20 cellular contexts compared by ENCODE assay signal in genomic region chr4:14237911-14238310, GRCh38.
"Had no signal": no experiment of that assay in that cellular context is flagged by ENCODE, and none has a peak within 500 bp of the region (broad histone marks: within the 10 kb centered on the region; RNA-seq: fewer than 3 reads in every experiment).

No MANE protein-coding gene starts in this region.

- H3K36me3 ChIP-seq: SJSA1 had no signal

- H3K9me3 ChIP-seq: SJSA1, SK-N-SH had no signal

- H3K4me3 ChIP-seq: SJSA1 had no signal

- H3K4me2 ChIP-seq: SK-N-SH had no signal

- H3K4me1 ChIP-seq: SJSA1 had no signal

- H3K9ac ChIP-seq: SK-N-SH had no signal

- DNase-seq: KBM-7, MM.1S, NCI-H1092 treated with DMSO at 0.1 percent for 48 hours, NCI-H1436, NCI-H187, NCI-H2029, NCI-H2081 treated with DMSO at 0.1 percent for 48 hours, NCI-H2171, NCI-H226, NCI-H446, NCI-H510A, NCI-H524 treated with DMSO at 0.1 percent for 48 hours, NCI-H69, NCI-H774, Right ventricle myocardium superior, RPMI8226, SIG-M5, SK-N-SH, SW 1271 had no signal

- H3K27ac ChIP-seq: SJSA1 had no signal

- H3K27me3 ChIP-seq: SJSA1 had no signal
